1 cellular context compared by ENCODE assay signal in the genomic region with DNA sequence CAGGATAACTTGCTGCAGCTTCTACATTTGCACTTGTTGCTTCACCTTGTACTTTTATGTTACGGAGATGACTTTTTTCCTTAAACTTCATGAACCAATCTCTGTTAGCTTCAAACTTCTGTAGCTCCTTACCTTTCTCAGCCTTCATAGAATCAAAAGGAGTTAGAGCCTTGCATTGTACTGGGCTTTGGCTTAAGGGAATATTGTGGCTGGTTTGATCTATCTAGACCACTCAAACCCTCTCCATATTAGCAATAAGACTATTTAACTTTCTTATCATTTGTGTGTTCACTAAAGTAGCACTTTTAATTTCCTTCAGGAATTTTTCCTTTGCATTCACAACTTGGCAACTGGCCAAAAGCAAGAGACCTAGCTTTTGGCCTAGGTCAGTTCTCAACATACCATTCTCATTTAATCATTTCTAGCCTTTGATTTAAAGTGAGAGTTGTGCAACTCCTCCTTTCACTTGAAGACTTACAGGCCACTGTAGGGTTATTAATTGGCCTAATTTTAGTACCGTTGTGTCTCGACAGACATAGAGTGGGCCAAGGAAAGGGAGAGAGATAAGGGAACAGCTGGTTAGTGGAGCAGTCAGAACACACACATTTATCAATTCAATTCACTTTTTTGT.
TF ChIP-seq lines count a peak whose summit lies in the region.

No MANE protein-coding gene starts in this region.

TF ChIP-seq in Ishikawa, 13 proteins besides CTCF, POLR2A, EP300 and RAD21 (continued from another document):
- TF ChIP-seq, protein P1, sequence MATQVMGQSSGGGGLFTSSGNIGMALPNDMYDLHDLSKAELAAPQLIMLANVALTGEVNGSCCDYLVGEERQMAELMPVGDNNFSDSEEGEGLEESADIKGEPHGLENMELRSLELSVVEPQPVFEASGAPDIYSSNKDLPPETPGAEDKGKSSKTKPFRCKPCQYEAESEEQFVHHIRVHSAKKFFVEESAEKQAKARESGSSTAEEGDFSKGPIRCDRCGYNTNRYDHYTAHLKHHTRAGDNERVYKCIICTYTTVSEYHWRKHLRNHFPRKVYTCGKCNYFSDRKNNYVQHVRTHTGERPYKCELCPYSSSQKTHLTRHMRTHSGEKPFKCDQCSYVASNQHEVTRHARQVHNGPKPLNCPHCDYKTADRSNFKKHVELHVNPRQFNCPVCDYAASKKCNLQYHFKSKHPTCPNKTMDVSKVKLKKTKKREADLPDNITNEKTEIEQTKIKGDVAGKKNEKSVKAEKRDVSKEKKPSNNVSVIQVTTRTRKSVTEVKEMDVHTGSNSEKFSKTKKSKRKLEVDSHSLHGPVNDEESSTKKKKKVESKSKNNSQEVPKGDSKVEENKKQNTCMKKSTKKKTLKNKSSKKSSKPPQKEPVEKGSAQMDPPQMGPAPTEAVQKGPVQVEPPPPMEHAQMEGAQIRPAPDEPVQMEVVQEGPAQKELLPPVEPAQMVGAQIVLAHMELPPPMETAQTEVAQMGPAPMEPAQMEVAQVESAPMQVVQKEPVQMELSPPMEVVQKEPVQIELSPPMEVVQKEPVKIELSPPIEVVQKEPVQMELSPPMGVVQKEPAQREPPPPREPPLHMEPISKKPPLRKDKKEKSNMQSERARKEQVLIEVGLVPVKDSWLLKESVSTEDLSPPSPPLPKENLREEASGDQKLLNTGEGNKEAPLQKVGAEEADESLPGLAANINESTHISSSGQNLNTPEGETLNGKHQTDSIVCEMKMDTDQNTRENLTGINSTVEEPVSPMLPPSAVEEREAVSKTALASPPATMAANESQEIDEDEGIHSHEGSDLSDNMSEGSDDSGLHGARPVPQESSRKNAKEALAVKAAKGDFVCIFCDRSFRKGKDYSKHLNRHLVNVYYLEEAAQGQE (IDR thresholded peaks at IDR 0.05; ENCODE audit: low read depth), result no peak
- TF ChIP-seq EGR1 (IDR thresholded peaks at IDR 0.05) (no peak), TEAD4 (IDR thresholded peaks at IDR 0.05) (peak; percentile 49)
- TF ChIP-seq, protein P2, sequence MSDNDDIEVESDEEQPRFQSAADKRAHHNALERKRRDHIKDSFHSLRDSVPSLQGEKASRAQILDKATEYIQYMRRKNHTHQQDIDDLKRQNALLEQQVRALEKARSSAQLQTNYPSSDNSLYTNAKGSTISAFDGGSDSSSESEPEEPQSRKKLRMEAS (IDR thresholded peaks at IDR 0.05), result no peak
